9 cellular contexts compared by ENCODE assay signal in genomic region chr4:73606465-73606974, GRCh38. TPM values are rescaled to one million over a fixed set of nuclear protein-coding genes. Genes with fewer than 3 reads are reported as not detected.
DNase-seq lines count a peak whose midpoint lies in the region; ATAC-seq, FAIRE-seq and TF ChIP-seq lines count a peak whose summit lies in the region.
"Had no signal": no experiment of that assay in that cellular context is flagged by ENCODE, and none has a peak within 500 bp of the region (broad histone marks: within the 10 kb centered on the region; RNA-seq: fewer than 3 reads in every experiment).

No MANE protein-coding gene starts in this region.

- TF ChIP-seq CTCF in bronchial epithelial cell (IDR thresholded peaks at IDR 0.05; ENCODE audit: insufficient read depth, low read length, severe bottlenecking) = no peak
- no peak for TF ChIP-seq CTCF in PC-9 (conservative IDR thresholded peaks at IDR 0.05)
- TF ChIP-seq CTCF in chondrocyte (IDR thresholded peaks at IDR 0.05) = no peak

- no peaks in the 10 kb centered on the region for H3F3A ChIP-seq in PC-9 (ENCODE audit: insufficient read depth, low read depth)

- H3K79me2 ChIP-seq in PC-9 (ENCODE audit: low read depth) = no peaks in the 10 kb centered on the region

- ATAC-seq in GM18499 (IDR thresholded peaks at IDR 0.05; ENCODE audit: insufficient read depth, unreplicated experiment) (peak; percentile 66), HG02588 (IDR thresholded peaks at IDR 0.05; ENCODE audit: unreplicated experiment) (peak; percentile 68)

- no peak overlapping the region for H3K4me3 Mint-ChIP-seq in chondrocyte (ENCODE audit: unreplicated experiment)

- H3K27ac ChIP-seq in PC-9 = no peak overlapping the region

- BruUV-seq in PC-9 (replicated peaks; lab: Mats Ljungman, UMichigan) = no TSS peak

- H3K9me2 ChIP-seq in PC-9 (ENCODE audit: insufficient read depth) = no peaks in the 10 kb centered on the region

- H3K36me3 Mint-ChIP-seq in chondrocyte (ENCODE audit: low read depth) = no peaks in the 10 kb centered on the region

- no peak overlapping the region for H3K4me2 ChIP-seq in PC-9

- no peaks in the 10 kb centered on the region for H4K20me1 ChIP-seq in PC-9 (ENCODE audit: insufficient read depth)

- H3K27me3 ChIP-seq in bronchial epithelial cell (ENCODE audit: control insufficient read depth, insufficient read depth, low read length) = no peaks in the 10 kb centered on the region
- H3K27me3 ChIP-seq in PC-9 (ENCODE audit: insufficient read depth, low read depth) = no peaks in the 10 kb centered on the region

- H3K4me3 ChIP-seq in bronchial epithelial cell (ENCODE audit: low read depth, low read length) = no peak overlapping the region
- H3K4me3 ChIP-seq in PC-9 = no peak overlapping the region

- H3K27me3 Mint-ChIP-seq in chondrocyte (ENCODE audit: low read depth) = peaks cover 46% of the 10 kb centered on the region

- intact Hi-C loops in PC-9 (cut with micrococcal nuclease; ENCODE audit: unreplicated experiment) = no loop called here

- no peak overlapping the region for H2AFZ ChIP-seq in PC-9

- H3K36me3 ChIP-seq in bronchial epithelial cell (ENCODE audit: control insufficient read depth, insufficient read depth, low read length) = peaks cover 2% of the 10 kb centered on the region
- no peaks in the 10 kb centered on the region for H3K36me3 ChIP-seq in PC-9 (ENCODE audit: low read depth)

- DNase-seq in NCI-H1092 (lab: John Stamatoyannopoulos, UW) (peak; percentile 60), bronchial epithelial cell (ENCODE audit: low read depth) (peak; percentile 72), epidermal melanocyte (ENCODE audit: insufficient read length, low spot score) (no peak), dedifferentiated amniotic fluid mesenchymal stem cell (ENCODE audit: extremely low spot score) (no peak), PC-9 (no peak), chondrocyte (ENCODE audit: low spot score) (no peak)

- H3K27ac Mint-ChIP-seq in chondrocyte (ENCODE audit: unreplicated experiment) = no peak overlapping the region

- CTCF ChIA-PET in PC-9 (lab: Charles Lee) = no interaction called here

- FAIRE-seq in bronchial epithelial cell (lab: Jason Lieb, UNC) = no peak
- FAIRE-seq: H54 had no signal

- peaks cover 14% of the 10 kb centered on the region for H3K4me1 ChIP-seq in PC-9 (replicated peaks; ENCODE audit: insufficient read depth)

- no peaks in the 10 kb centered on the region for H3K9me3 ChIP-seq in PC-9 (ENCODE audit: insufficient read depth, low read depth)

- H3K4me1 Mint-ChIP-seq in chondrocyte (ENCODE audit: low read depth) = peaks cover 8% of the 10 kb centered on the region

- POLR2A ChIA-PET in PC-9 (lab: Charles Lee; ENCODE audit: unreplicated experiment) = no interaction called here

- no peaks in the 10 kb centered on the region for H3K9me3 Mint-ChIP-seq in chondrocyte (ENCODE audit: low read depth)

RNA-seq across cellular contexts. Expression of gene RASSF6, which starts 13.7 kb away (rescaled TPM):
- total RNA-seq in bronchial epithelial cell = 7.4 and 14.8 TPM in 2 replicates
- total RNA-seq in PC-9 (2021) = 0.40 and 0.59 TPM in 2 replicates
- total RNA-seq in chondrocyte = not detected in 3 replicates

Comparison
In these comparisons a context has a peak if more than half of its experiments do, and no peak if none do; other contexts are left out.
1. DNase-seq: peak in NCI-H1092 (single experiment) and bronchial epithelial cell (single experiment); none in epidermal melanocyte (single experiment), dedifferentiated amniotic fluid mesenchymal stem cell (single experiment), PC-9 (0 of 2) and chondrocyte (single experiment).